ENCODE assay signal across 12 cellular contexts in genomic region chr10:43867667-43868361, GRCh38.
DNase-seq lines count a peak whose midpoint lies in the region; ATAC-seq and TF ChIP-seq lines count a peak whose summit lies in the region.
"Had no signal": no experiment of that assay in that cellular context is flagged by ENCODE, and none has a peak within 500 bp of the region (broad histone marks: within the 10 kb centered on the region; RNA-seq: fewer than 3 reads in every experiment).

No MANE protein-coding gene starts in this region.

- H3K27me3 Mint-ChIP-seq in glutamatergic neuron (ENCODE audit: unreplicated experiment), result peaks cover 5% of the 10 kb centered on the region
- no peaks in the 10 kb centered on the region for H3K27me3 Mint-ChIP-seq in activated CD4-positive, alpha-beta T cell treated with anti-CD3 and anti-CD28 coated beads, Interleukin-2, amount 10 ng/mL, durations not matched to agents 7 days and 5 days

- H3K36me3 Mint-ChIP-seq in glutamatergic neuron (ENCODE audit: unreplicated experiment), result peaks cover 8% of the 10 kb centered on the region
- no peaks in the 10 kb centered on the region for H3K36me3 Mint-ChIP-seq in activated CD4-positive, alpha-beta T cell treated with anti-CD3 and anti-CD28 coated beads, Interleukin-2, amount 10 ng/mL, durations not matched to agents 7 days and 5 days (ENCODE audit: low read depth)
- H3K36me3 Mint-ChIP-seq: activated CD8-positive, alpha-beta memory T cell treated with anti-CD3 and anti-CD28 coated beads, Interleukin-2, amount 10 ng/mL, durations not matched to agents 7 days and 5 days had no signal

- POLR2A ChIA-PET in activated CD4-positive, alpha-beta T cell treated with anti-CD3 and anti-CD28 coated beads, Interleukin-2, amount 10 ng/mL, durations not matched to agents 7 days and 5 days (lab: Charles Lee), result no interaction called here

- DNase-seq in H4 (ENCODE audit: low spot score) (peak; percentile 57), fibroblast of villous mesenchyme (ENCODE audit: low read depth) (peak; percentile 71), stromal cell of bone marrow (ENCODE audit: low read depth) (peak; percentile 76), glutamatergic neuron (no peak)
- DNase-seq in activated CD4-positive, alpha-beta T cell treated with anti-CD3 and anti-CD28 coated beads, Interleukin-2, amount 10 ng/mL, durations not matched to agents 7 days and 5 days, result no peak
- DNase-seq: adrenal gland, NCI-H1417 treated with DMSO at 0.1 percent for 48 hours had no signal

- peaks cover 12% of the 10 kb centered on the region for H3K4me1 Mint-ChIP-seq in glutamatergic neuron (ENCODE audit: low read depth, unreplicated experiment)
- no peaks in the 10 kb centered on the region for H3K4me1 Mint-ChIP-seq in activated CD4-positive, alpha-beta T cell treated with anti-CD3 and anti-CD28 coated beads, Interleukin-2, amount 10 ng/mL, durations not matched to agents 7 days and 5 days
- H3K4me1 Mint-ChIP-seq: activated CD8-positive, alpha-beta memory T cell treated with anti-CD3 and anti-CD28 coated beads, Interleukin-2, amount 10 ng/mL, durations not matched to agents 7 days and 5 days had no signal

- no peak overlapping the region for H3K4me3 ChIP-seq in fibroblast of villous mesenchyme (ENCODE audit: low read depth, low read length)
- H3K4me3 ChIP-seq: adrenal gland, upper lobe of left lung had no signal

- no peaks in the 10 kb centered on the region for H3K9me3 Mint-ChIP-seq in glutamatergic neuron (ENCODE audit: unreplicated experiment)
- no peaks in the 10 kb centered on the region for H3K9me3 Mint-ChIP-seq in activated CD4-positive, alpha-beta T cell treated with anti-CD3 and anti-CD28 coated beads, Interleukin-2, amount 10 ng/mL, durations not matched to agents 7 days and 5 days
- H3K9me3 Mint-ChIP-seq: T-helper 2 cell treated with Interferon-gamma antibody and Interleukin-4, amounts not matched to agents 5 μg/mL and 100 μg/mL, for 36 hours had no signal

- peak; percentile 80 for ATAC-seq in SK-N-SH treated with all-trans-retinoic acid at 6 μM for 48 hours
- ATAC-seq in GM18861 (IDR thresholded peaks at IDR 0.05; ENCODE audit: unreplicated experiment), result no peak
- ATAC-seq: activated CD8-positive, alpha-beta memory T cell treated with anti-CD3 and anti-CD28 coated beads, Interleukin-2, amount 10 ng/mL, durations not matched to agents 7 days and 5 days had no signal

- TF ChIP-seq CTCF in fibroblast of villous mesenchyme (IDR thresholded peaks at IDR 0.05; ENCODE audit: insufficient read depth, low read depth, low read length) (no peak), glutamatergic neuron (IDR thresholded peaks at IDR 0.05; ENCODE audit: partially characterized antibody, unreplicated experiment) (no peak)

- CTCF ChIA-PET in activated CD4-positive, alpha-beta T cell treated with anti-CD3 and anti-CD28 coated beads, Interleukin-2, amount 10 ng/mL, durations not matched to agents 7 days and 5 days (lab: Charles Lee), result interaction anchor here (0.9 kb wide), 1 partner anchor 179 kb away, joined by 3 read pairs; no protein-coding TSS in a partner anchor

- H3K4me3 Mint-ChIP-seq in glutamatergic neuron (ENCODE audit: unreplicated experiment), result no peak overlapping the region
- no peak overlapping the region for H3K4me3 Mint-ChIP-seq in activated CD4-positive, alpha-beta T cell treated with anti-CD3 and anti-CD28 coated beads, Interleukin-2, amount 10 ng/mL, durations not matched to agents 7 days and 5 days
- H3K4me3 Mint-ChIP-seq: activated CD8-positive, alpha-beta memory T cell treated with anti-CD3 and anti-CD28 coated beads, Interleukin-2, amount 10 ng/mL, durations not matched to agents 7 days and 5 days; T-helper 2 cell treated with Interferon-gamma antibody and Interleukin-4, amounts not matched to agents 5 μg/mL and 100 μg/mL, for 36 hours had no signal

- H3K27ac Mint-ChIP-seq in glutamatergic neuron (ENCODE audit: unreplicated experiment), result no peak overlapping the region
- no peak overlapping the region for H3K27ac Mint-ChIP-seq in activated CD4-positive, alpha-beta T cell treated with anti-CD3 and anti-CD28 coated beads, Interleukin-2, amount 10 ng/mL, durations not matched to agents 7 days and 5 days
- H3K27ac Mint-ChIP-seq: activated CD8-positive, alpha-beta memory T cell treated with anti-CD3 and anti-CD28 coated beads, Interleukin-2, amount 10 ng/mL, durations not matched to agents 7 days and 5 days; T-helper 2 cell treated with Interferon-gamma antibody and Interleukin-4, amounts not matched to agents 5 μg/mL and 100 μg/mL, for 36 hours had no signal

TF ChIP-seq in SK-N-SH treated with all-trans-retinoic acid at 6 μM for 48 hours, 23 proteins besides CTCF, POLR2A, EP300 and RAD21:
- no peak for TF ChIP-seq CSDC2 (CRISPR knock-in tag; IDR thresholded peaks at IDR 0.05)
- no peak for TF ChIP-seq OSR1 (CRISPR knock-in tag; IDR thresholded peaks at IDR 0.05)
- TF ChIP-seq PATZ1 (CRISPR knock-in tag; IDR thresholded peaks at IDR 0.05; ENCODE audit: borderline replicate concordance), result no peak
- TF ChIP-seq ZFP3 (CRISPR knock-in tag; IDR thresholded peaks at IDR 0.05), result no peak
- TF ChIP-seq ESRRG (CRISPR knock-in tag; IDR thresholded peaks at IDR 0.05), result no peak
- no peak for TF ChIP-seq BACH2 (CRISPR knock-in tag; IDR thresholded peaks at IDR 0.05; ENCODE audit: borderline replicate concordance)
- no peak for TF ChIP-seq GLIS3 (CRISPR knock-in tag; IDR thresholded peaks at IDR 0.05)
- TF ChIP-seq RARB (CRISPR knock-in tag; IDR thresholded peaks at IDR 0.05), result no peak
- no peak for TF ChIP-seq CSRNP3 (CRISPR knock-in tag; IDR thresholded peaks at IDR 0.05)
- TF ChIP-seq TCF4 (CRISPR knock-in tag; IDR thresholded peaks at IDR 0.05; ENCODE audit: borderline replicate concordance), result no peak
- no peak for TF ChIP-seq ARNTL (CRISPR knock-in tag; IDR thresholded peaks at IDR 0.05; ENCODE audit: borderline replicate concordance, low read depth)
- no peak for TF ChIP-seq PPARA (CRISPR knock-in tag; IDR thresholded peaks at IDR 0.05; ENCODE audit: borderline replicate concordance)
- no peak for TF ChIP-seq TOX (CRISPR knock-in tag; IDR thresholded peaks at IDR 0.05; ENCODE audit: borderline replicate concordance)
- no peak for TF ChIP-seq TSHZ2 (CRISPR knock-in tag; IDR thresholded peaks at IDR 0.05)

Comparison
In these comparisons a context has a peak if more than half of its experiments do, and no peak if none do; other contexts are left out.
1. DNase-seq: peak in H4 (single experiment), fibroblast of villous mesenchyme (single experiment) and stromal cell of bone marrow (single experiment); none in glutamatergic neuron (single experiment) and activated CD4-positive, alpha-beta T cell treated with anti-CD3 and anti-CD28 coated beads, Interleukin-2, amount 10 ng/mL, durations not matched to agents 7 days and 5 days (single experiment).